2 cellular contexts compared by ENCODE assay signal in the genomic region with DNA sequence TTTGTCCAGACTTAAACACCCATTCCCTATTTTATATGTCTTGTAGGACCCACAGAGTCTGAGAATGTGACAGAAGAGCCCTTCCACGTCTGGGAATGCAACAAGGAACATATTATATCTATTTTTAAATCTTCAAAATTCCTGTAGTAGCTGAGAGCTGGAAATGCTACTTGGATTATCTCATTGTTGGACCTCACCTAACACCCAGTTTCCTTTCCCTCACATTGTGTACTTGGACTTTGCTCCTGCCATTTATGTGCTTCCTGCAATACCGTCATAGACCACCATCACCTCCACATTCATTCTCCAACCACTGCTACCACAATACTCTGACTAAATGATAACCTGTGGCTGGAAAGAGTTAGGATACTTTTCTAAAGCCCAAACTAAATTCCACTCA.
TF ChIP-seq lines count a peak whose summit lies in the region.

No MANE protein-coding gene starts in this region.

TF ChIP-seq in SK-N-SH, 30 proteins besides CTCF, POLR2A, EP300 and RAD21 (continued from another document):
- no peak for TF ChIP-seq FOXM1 (IDR thresholded peaks at IDR 0.05; ENCODE audit: low read depth)
- no peak for TF ChIP-seq EZH2phosphoT487 (IDR thresholded peaks at IDR 0.05; ENCODE audit: borderline replicate concordance, low read depth)
- TF ChIP-seq USF1 (IDR thresholded peaks at IDR 0.05; ENCODE audit: borderline replicate concordance, low read depth), result no peak
- TF ChIP-seq FOXJ3 (CRISPR knock-in tag; IDR thresholded peaks at IDR 0.05), result no peak
- no peak for TF ChIP-seq ELF1 (IDR thresholded peaks at IDR 0.05)

TF ChIP-seq in SK-N-SH treated with all-trans-retinoic acid at 6 μM for 48 hours, 23 proteins besides CTCF, POLR2A, EP300 and RAD21 (continued from another document):
- TF ChIP-seq GLIS3 (CRISPR knock-in tag; IDR thresholded peaks at IDR 0.05) (no peak), ARNTL (CRISPR knock-in tag; IDR thresholded peaks at IDR 0.05; ENCODE audit: borderline replicate concordance, low read depth) (no peak), POU6F1 (CRISPR knock-in tag; IDR thresholded peaks at IDR 0.05; ENCODE audit: borderline replicate concordance, low read depth) (no peak)
- TF ChIP-seq, protein P1, sequence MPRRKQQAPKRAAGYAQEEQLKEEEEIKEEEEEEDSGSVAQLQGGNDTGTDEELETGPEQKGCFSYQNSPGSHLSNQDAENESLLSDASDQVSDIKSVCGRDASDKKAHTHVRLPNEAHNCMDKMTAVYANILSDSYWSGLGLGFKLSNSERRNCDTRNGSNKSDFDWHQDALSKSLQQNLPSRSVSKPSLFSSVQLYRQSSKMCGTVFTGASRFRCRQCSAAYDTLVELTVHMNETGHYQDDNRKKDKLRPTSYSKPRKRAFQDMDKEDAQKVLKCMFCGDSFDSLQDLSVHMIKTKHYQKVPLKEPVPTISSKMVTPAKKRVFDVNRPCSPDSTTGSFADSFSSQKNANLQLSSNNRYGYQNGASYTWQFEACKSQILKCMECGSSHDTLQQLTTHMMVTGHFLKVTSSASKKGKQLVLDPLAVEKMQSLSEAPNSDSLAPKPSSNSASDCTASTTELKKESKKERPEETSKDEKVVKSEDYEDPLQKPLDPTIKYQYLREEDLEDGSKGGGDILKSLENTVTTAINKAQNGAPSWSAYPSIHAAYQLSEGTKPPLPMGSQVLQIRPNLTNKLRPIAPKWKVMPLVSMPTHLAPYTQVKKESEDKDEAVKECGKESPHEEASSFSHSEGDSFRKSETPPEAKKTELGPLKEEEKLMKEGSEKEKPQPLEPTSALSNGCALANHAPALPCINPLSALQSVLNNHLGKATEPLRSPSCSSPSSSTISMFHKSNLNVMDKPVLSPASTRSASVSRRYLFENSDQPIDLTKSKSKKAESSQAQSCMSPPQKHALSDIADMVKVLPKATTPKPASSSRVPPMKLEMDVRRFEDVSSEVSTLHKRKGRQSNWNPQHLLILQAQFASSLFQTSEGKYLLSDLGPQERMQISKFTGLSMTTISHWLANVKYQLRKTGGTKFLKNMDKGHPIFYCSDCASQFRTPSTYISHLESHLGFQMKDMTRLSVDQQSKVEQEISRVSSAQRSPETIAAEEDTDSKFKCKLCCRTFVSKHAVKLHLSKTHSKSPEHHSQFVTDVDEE (CRISPR knock-in tag; IDR thresholded peaks at IDR 0.05), result no peak
